Comparison of ENCODE assay signal across 8 cellular contexts in the genomic region with DNA sequence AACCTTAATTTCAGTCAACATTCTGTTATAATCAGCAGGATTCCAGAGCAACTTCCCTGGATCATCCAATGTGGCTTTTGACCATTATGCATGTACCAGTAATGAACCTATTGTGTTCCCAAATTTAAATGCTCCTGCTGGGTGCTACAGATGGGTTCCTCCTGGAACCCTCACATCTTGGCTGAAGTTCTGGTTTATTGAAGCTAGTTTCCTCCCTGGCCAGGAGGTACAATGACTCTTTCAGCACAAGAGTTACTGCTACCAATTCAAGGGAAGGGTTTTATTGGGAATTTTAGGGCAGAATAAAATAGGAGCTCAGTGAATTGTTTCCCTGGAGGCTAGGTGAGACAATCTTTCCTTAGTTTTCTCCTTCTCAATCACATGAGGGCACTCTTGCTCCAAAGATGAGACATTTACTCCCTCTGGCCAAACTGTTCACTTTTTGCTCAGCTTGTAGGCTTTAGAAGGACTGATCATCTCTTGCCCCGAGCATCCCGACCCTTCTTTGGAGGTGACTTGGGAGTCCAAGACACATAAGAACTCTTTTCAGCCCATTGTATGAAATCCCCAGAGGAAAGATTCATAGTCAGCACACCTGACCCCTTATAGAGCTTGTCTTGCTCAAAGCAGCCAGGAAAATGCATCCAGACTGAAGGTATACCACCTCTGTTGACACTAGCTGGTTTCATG. TPM values are rescaled to one million over a fixed set of nuclear protein-coding genes. Genes with fewer than 3 reads are reported as not detected.
DNase-seq lines count a peak whose midpoint lies in the region; ATAC-seq, FAIRE-seq and TF ChIP-seq lines count a peak whose summit lies in the region.

No MANE protein-coding gene starts in this region.

- no peaks in the 10 kb centered on the region for H3K36me3 ChIP-seq in parathyroid adenoma (ENCODE audit: control insufficient read depth, insufficient read depth, low read length)

- H2AFZ ChIP-seq in parathyroid adenoma = no peak overlapping the region

- no peak overlapping the region for H3K27ac ChIP-seq in parathyroid adenoma

- no peaks in the 10 kb centered on the region for H3K4me1 ChIP-seq in parathyroid adenoma

- H3K79me2 ChIP-seq in parathyroid adenoma = no peaks in the 10 kb centered on the region

- no peaks in the 10 kb centered on the region for H3K27me3 ChIP-seq in parathyroid adenoma (ENCODE audit: control insufficient read depth, insufficient read depth, low read length)

- no peak overlapping the region for H3K9ac ChIP-seq in parathyroid adenoma

- no peaks in the 10 kb centered on the region for H3K9me3 ChIP-seq in parathyroid adenoma (ENCODE audit: control insufficient read depth, low read length)

- ATAC-seq in esophagus mucosa = peak; percentile 50
- ATAC-seq in omental fat pad (ENCODE audit: low FRiP score) = no peak
- no peak for ATAC-seq in GM18870 (IDR thresholded peaks at IDR 0.05; ENCODE audit: unreplicated experiment)

- H3K4me2 ChIP-seq in parathyroid adenoma (ENCODE audit: low read length) = no peak overlapping the region

- no peak overlapping the region for H3K4me3 ChIP-seq in parathyroid adenoma (ENCODE audit: low read depth, low read length)

- DNase-seq in ELR (ENCODE audit: low read depth) (peak; percentile 63), RPMI8226 (peak; percentile 37), omental fat pad (ENCODE audit: low spot score) (no peak), RCC 7860 (ENCODE audit: low spot score) (no peak)

- no peak for FAIRE-seq in RCC 7860 (lab: Jason Lieb, UNC)

- TF ChIP-seq CTCF in LNCAP (IDR thresholded peaks at IDR 0.05) (peak; percentile 55; the same call in 1 of the 2 replicates), parathyroid adenoma (IDR thresholded peaks at IDR 0.05) (peak; percentile 29), omental fat pad (IDR thresholded peaks at IDR 0.05) (no peak)

RNA-seq across cellular contexts. Expression of gene NPHP3, which starts 8.8 kb away (rescaled TPM):
- total RNA-seq in esophagus mucosa = 10.1 TPM
- total RNA-seq in omental fat pad = 10 to 100 TPM; 25.6 to 46.0 (median 32.0) TPM

Comparison
In these comparisons a context has a peak if more than half of its experiments do, and no peak if none do; other contexts are left out.
1. DNase-seq: peak in ELR (single experiment) and RPMI8226 (single experiment); none in omental fat pad (single experiment) and RCC 7860 (single experiment).
2. CTCF ChIP-seq: peak in LNCAP (single experiment) and parathyroid adenoma (single experiment); none in omental fat pad (0 of 3).